ENCODE assay signal across 24 cellular contexts in the genomic region with DNA sequence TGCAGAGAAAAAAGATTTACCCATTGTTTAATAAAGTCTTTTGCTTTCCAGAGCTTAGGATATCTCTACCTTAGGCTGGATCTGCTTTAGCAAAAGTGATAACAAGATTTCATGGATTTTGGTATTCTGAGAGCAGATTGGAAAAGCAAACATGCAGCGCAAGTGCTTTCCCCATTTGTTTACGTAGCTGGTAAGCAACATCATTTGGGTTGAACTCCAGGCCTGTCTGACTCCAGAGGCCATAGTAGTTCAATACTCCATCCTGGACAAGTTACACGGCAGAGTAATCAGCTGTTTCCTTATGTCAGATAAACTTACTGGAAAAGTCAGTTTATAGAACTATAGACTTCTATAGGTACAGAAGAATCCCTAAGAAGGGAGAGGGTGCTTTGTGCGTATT.
"Had no signal": no experiment of that assay in that cellular context is flagged by ENCODE, and none has a peak within 500 bp of the region (broad histone marks: within the 10 kb centered on the region; RNA-seq: fewer than 3 reads in every experiment).

No MANE protein-coding gene starts in this region.

- H3K4me1 Mint-ChIP-seq: stimulated activated memory B cell treated with anti-CD40 and anti-IgM and Interleukin-4, amounts not matched to agents 10 μg/mL and 1 μg/mL and 100 μg/mL, for 72 hours had no signal

- H3K4me3 ChIP-seq: coronary artery, esophagus muscularis mucosa, gastroesophageal sphincter, heart right ventricle, left ventricle myocardium inferior, lower lobe of right lung, prostate gland, right atrium auricular region, skin epidermis, spleen, stomach, thyroid gland, vagina had no signal

- H3K27me3 Mint-ChIP-seq: naive thymus-derived CD8-positive, alpha-beta T cell; stimulated activated memory B cell treated with anti-CD40 and anti-IgM and Interleukin-4, amounts not matched to agents 10 μg/mL and 1 μg/mL and 100 μg/mL, for 72 hours had no signal

- H3K9me3 ChIP-seq: esophagus muscularis mucosa, gastroesophageal sphincter, heart right ventricle, left ventricle myocardium inferior, lower lobe of right lung, prostate gland, right atrium auricular region, spleen, stomach, thyroid gland, vagina had no signal

- H3K27me3 ChIP-seq: esophagus muscularis mucosa, foreskin keratinocyte, gastroesophageal sphincter, heart right ventricle, right atrium auricular region, spleen, stomach, thyroid gland, vagina had no signal

- H3K27ac ChIP-seq: coronary artery, esophagus muscularis mucosa, foreskin keratinocyte, gastroesophageal sphincter, heart right ventricle, left ventricle myocardium inferior, lower lobe of right lung, prostate gland, right atrium auricular region, skin epidermis, spleen, stomach, thyroid gland, vagina had no signal

- H3K36me3 ChIP-seq: prostate gland, thyroid gland had no signal

- H3K4me3 Mint-ChIP-seq: nephron progenitor cell; stimulated activated memory B cell treated with anti-CD40 and anti-IgM and Interleukin-4, amounts not matched to agents 10 μg/mL and 1 μg/mL and 100 μg/mL, for 72 hours had no signal

- H3K4me1 ChIP-seq: esophagus muscularis mucosa, foreskin keratinocyte, gastroesophageal sphincter, heart right ventricle, left ventricle myocardium inferior, lower lobe of right lung, prostate gland, right atrium auricular region, spleen, thyroid gland, vagina had no signal

- H3K27ac Mint-ChIP-seq: stimulated activated memory B cell treated with anti-CD40 and anti-IgM and Interleukin-4, amounts not matched to agents 10 μg/mL and 1 μg/mL and 100 μg/mL, for 72 hours had no signal

- H3K9me3 Mint-ChIP-seq: naive thymus-derived CD8-positive, alpha-beta T cell; nephron progenitor cell; stimulated activated memory B cell treated with anti-CD40 and anti-IgM and Interleukin-4, amounts not matched to agents 10 μg/mL and 1 μg/mL and 100 μg/mL, for 72 hours had no signal

- DNase-seq: dermis blood vessel endothelial cell; effector memory CD4-positive, alpha-beta T cell; foreskin keratinocyte; heart right ventricle; hippocampal formation; left cardiac atrium; left ventricle myocardium inferior; lower lobe of right lung; naive thymus-derived CD8-positive, alpha-beta T cell; nephron progenitor cell; nucleus accumbens; spleen; stimulated activated CD4-positive, alpha-beta T cell treated with anti-CD3 and anti-CD28 coated beads, Interleukin-4, amount 100 ng/mL, for 4 hours; stomach; thyroid gland; trophoblast cell had no signal

- ATAC-seq: foreskin keratinocyte; gastroesophageal sphincter; heart right ventricle; left cardiac atrium; lower lobe of right lung; naive thymus-derived CD8-positive, alpha-beta T cell; stimulated activated memory B cell treated with anti-CD40 and anti-IgM and Interleukin-4, amounts not matched to agents 10 μg/mL and 1 μg/mL and 100 μg/mL, for 72 hours had no signal
